In genomic region chr1:24341260-24341659, GRCh38 we compare ENCODE assay signal across 23 cellular contexts. TPM values are rescaled to one million over a fixed set of nuclear protein-coding genes. Genes with fewer than 3 reads are reported as not detected.
A peak's percentile ranks its signal among the peaks of the same experiment; 100 is the strongest.
DNase-seq lines count a peak whose midpoint lies in the region; ATAC-seq and TF ChIP-seq lines count a peak whose summit lies in the region.
"Had no signal": no experiment of that assay in that cellular context is flagged by ENCODE, and none has a peak within 500 bp of the region (broad histone marks: within the 10 kb centered on the region; RNA-seq: fewer than 3 reads in every experiment).

No MANE protein-coding gene starts in this region.

- CTCF ChIA-PET in IMR-90 (lab: Yijun Ruan, JAX), result no interaction called here
- CTCF ChIA-PET in activated CD4-positive, alpha-beta T cell treated with anti-CD3 and anti-CD28 coated beads, Interleukin-2, amount 10 ng/mL, durations not matched to agents 7 days and 5 days (lab: Charles Lee), result interaction anchor here (1.0 to 2.4 kb wide), 5 partner anchors 10 to 74 kb away, joined by 3 to 7 read pairs (median 5); no protein-coding TSS in a partner anchor
- CTCF ChIA-PET in activated CD4-positive, alpha-beta memory T cell treated with anti-CD3 and anti-CD28 coated beads for 36 hours (lab: Charles Lee), result no interaction called here

- H2BK15ac ChIP-seq in IMR-90 (ENCODE audit: low read depth, low read length), result no peak overlapping the region

- H3K27ac ChIP-seq in IMR-90 (ENCODE audit: insufficient read depth, low read length) (no peak overlapping the region), endodermal cell (ENCODE audit: low read depth, low read length) (no peak overlapping the region)
- H3K27ac ChIP-seq: gastrocnemius medialis, parathyroid adenoma, sigmoid colon had no signal

- dilution Hi-C loops in IMR-90 (cut with HindIII; ENCODE audit: low sequenced_read_pairs, unreplicated experiment), result no loop called here

- H4K91ac ChIP-seq in IMR-90 (ENCODE audit: insufficient read depth, low read depth, low read length), result no peak overlapping the region

- no peak overlapping the region for H2BK20ac ChIP-seq in IMR-90 (ENCODE audit: low read depth, low read length)

- H4K20me1 ChIP-seq in IMR-90 (ENCODE audit: insufficient read depth, low read length), result no peaks in the 10 kb centered on the region

- no peak for TF ChIP-seq POLR2A in IMR-90 (IDR thresholded peaks at IDR 0.05; ENCODE audit: low read depth, low read length)

- H2AK5ac ChIP-seq in IMR-90 (ENCODE audit: low read depth, low read length), result no peak overlapping the region

- TF ChIP-seq RAD21 in IMR-90 (IDR thresholded peaks at IDR 0.05; ENCODE audit: low read length), result no peak

- no peak overlapping the region for H4K5ac ChIP-seq in IMR-90 (ENCODE audit: low read depth, low read length)

- H3K4me3 ChIP-seq in IMR-90 (ENCODE audit: insufficient read depth, low read depth, low read length) (no peak overlapping the region), endodermal cell (ENCODE audit: low read length) (no peak overlapping the region)
- H3K4me3 ChIP-seq: gastrocnemius medialis, sigmoid colon had no signal

- peaks cover 2% of the 10 kb centered on the region for H3K27me3 Mint-ChIP-seq in endodermal cell (ENCODE audit: insufficient read depth)
- peaks cover 3% of the 10 kb centered on the region for H3K27me3 Mint-ChIP-seq in activated CD4-positive, alpha-beta T cell treated with anti-CD3 and anti-CD28 coated beads, Interleukin-2, amount 10 ng/mL, durations not matched to agents 7 days and 5 days
- H3K27me3 Mint-ChIP-seq in activated CD4-positive, alpha-beta memory T cell treated with anti-CD3 and anti-CD28 coated beads for 36 hours, result no peaks in the 10 kb centered on the region

- H3K9ac ChIP-seq in IMR-90 (ENCODE audit: low read depth, low read length) (no peak overlapping the region), endodermal cell (ENCODE audit: extremely low read depth, low read length, poor library complexity, severe bottlenecking) (no peak overlapping the region)
- H3K9ac ChIP-seq: parathyroid adenoma had no signal

- peak overlapping the region; percentile 37 for H2AFZ ChIP-seq in IMR-90 (replicated peaks; ENCODE audit: low read length, poor library complexity)
- H2AFZ ChIP-seq: parathyroid adenoma had no signal

- H3K18ac ChIP-seq in IMR-90 (ENCODE audit: low read depth, low read length), result no peak overlapping the region

- H3K56ac ChIP-seq in IMR-90 (ENCODE audit: extremely low read depth, insufficient read depth, low read length), result no peak overlapping the region

- no peaks in the 10 kb centered on the region for H3K9me3 ChIP-seq in IMR-90 (ENCODE audit: control insufficient read depth, insufficient read depth, low read length)
- H3K9me3 ChIP-seq in endodermal cell (ENCODE audit: control insufficient read depth, low read length), result no peaks in the 10 kb centered on the region
- H3K9me3 ChIP-seq: gastrocnemius medialis, sigmoid colon had no signal

- peaks cover 25% of the 10 kb centered on the region for H3K27me3 ChIP-seq in IMR-90 (ENCODE audit: control insufficient read depth, insufficient read depth, low read length)
- H3K27me3 ChIP-seq in endodermal cell (ENCODE audit: control insufficient read depth, insufficient read depth, low read length, poor library complexity, severe bottlenecking), result no peaks in the 10 kb centered on the region
- H3K27me3 ChIP-seq: gastrocnemius medialis, sigmoid colon had no signal

- peak; percentile 29; the same call in 1 of the 2 replicates for ATAC-seq in IMR-90 (ENCODE audit: low read depth)
- ATAC-seq: CD8-positive, alpha-beta T cell; esophagus mucosa; gastrocnemius medialis; left colon; natural killer cell; stimulated activated naive B cell treated with anti-CD40 and anti-IgM and Interleukin-4, amounts not matched to agents 10 μg/mL and 1 μg/mL and 100 μg/mL, for 72 hours had no signal

- WGBS in IMR-90 (ENCODE audit: extremely low coverage in 2 of 2, insufficient read length in 1 of 2), 2 experiments, result no CpG with 5 or more reads among the region's 8 CpGs
- 70 to 79% methylated on average over 6 to 8 of the region's 8 CpGs for WGBS in endodermal cell (ENCODE audit: insufficient coverage in 1 of 2, insufficient read length in 1 of 2), 2 experiments

- POLR2A ChIA-PET in IMR-90 (lab: Charles Lee; ENCODE audit: unreplicated experiment), result no interaction called here
- POLR2A ChIA-PET in activated CD4-positive, alpha-beta T cell treated with anti-CD3 and anti-CD28 coated beads, Interleukin-2, amount 10 ng/mL, durations not matched to agents 7 days and 5 days (lab: Charles Lee), result no interaction called here
- POLR2A ChIA-PET in activated CD4-positive, alpha-beta memory T cell treated with anti-CD3 and anti-CD28 coated beads for 36 hours (lab: Charles Lee), result no interaction called here

- H3K4me3 Mint-ChIP-seq in endodermal cell, result no peak overlapping the region
- no peak overlapping the region for H3K4me3 Mint-ChIP-seq in activated CD4-positive, alpha-beta T cell treated with anti-CD3 and anti-CD28 coated beads, Interleukin-2, amount 10 ng/mL, durations not matched to agents 7 days and 5 days
- no peak overlapping the region for H3K4me3 Mint-ChIP-seq in activated CD4-positive, alpha-beta memory T cell treated with anti-CD3 and anti-CD28 coated beads for 36 hours
- H3K4me3 Mint-ChIP-seq: CD8-positive, alpha-beta T cell; natural killer cell; stimulated activated naive B cell treated with anti-CD40 and anti-IgM and Interleukin-4, amounts not matched to agents 10 μg/mL and 1 μg/mL and 100 μg/mL, for 72 hours had no signal

- no peak overlapping the region for H3K4ac ChIP-seq in IMR-90 (ENCODE audit: low read depth, low read length)

- no peaks in the 10 kb centered on the region for H3K36me3 Mint-ChIP-seq in endodermal cell (ENCODE audit: low read depth)
- no peaks in the 10 kb centered on the region for H3K36me3 Mint-ChIP-seq in activated CD4-positive, alpha-beta T cell treated with anti-CD3 and anti-CD28 coated beads, Interleukin-2, amount 10 ng/mL, durations not matched to agents 7 days and 5 days (ENCODE audit: low read depth)
- no peaks in the 10 kb centered on the region for H3K36me3 Mint-ChIP-seq in activated CD4-positive, alpha-beta memory T cell treated with anti-CD3 and anti-CD28 coated beads for 36 hours
- H3K36me3 Mint-ChIP-seq: CD8-positive, alpha-beta T cell; natural killer cell; stimulated activated naive B cell treated with anti-CD40 and anti-IgM and Interleukin-4, amounts not matched to agents 10 μg/mL and 1 μg/mL and 100 μg/mL, for 72 hours had no signal

- DNase-seq in D341Med (ENCODE audit: low spot score) (peak; percentile 81), IMR-90 (no peak), NCI-H82 (lab: John Stamatoyannopoulos, UW) (peak; percentile 92), endodermal cell (peak; percentile 64), pons (ENCODE audit: low spot score) (no peak), cortex of kidney (lab: John Stamatoyannopoulos, UW) (no peak)
- DNase-seq in activated CD4-positive, alpha-beta T cell treated with anti-CD3 and anti-CD28 coated beads, Interleukin-2, amount 10 ng/mL, durations not matched to agents 7 days and 5 days, result no peak
- no peak for DNase-seq in activated CD4-positive, alpha-beta memory T cell treated with anti-CD3 and anti-CD28 coated beads for 36 hours
- DNase-seq: activated naive CD4-positive, alpha-beta T cell; anterior cingulate cortex; CD8-positive, alpha-beta T cell; central memory CD4-positive, alpha-beta T cell; effector CD4-positive, alpha-beta T cell; gastrocnemius medialis; left colon; natural killer cell; NCI-H1930; sigmoid colon; stimulated activated naive B cell treated with anti-CD40 and anti-IgM and Interleukin-4, amounts not matched to agents 10 μg/mL and 1 μg/mL and 100 μg/mL, for 72 hours; SW 1271 had no signal

- no peaks in the 10 kb centered on the region for H3K79me1 ChIP-seq in IMR-90 (ENCODE audit: low read depth in 1 of 2, low read length in 2 of 2)

- TF ChIP-seq CTCF in IMR-90 (conservative IDR thresholded peaks at IDR 0.05; ENCODE audit: low read depth, low read length), result no peak
- no peak for TF ChIP-seq CTCF in endodermal cell (conservative IDR thresholded peaks at IDR 0.05)

- no peak overlapping the region for H3K27ac Mint-ChIP-seq in endodermal cell
- no peak overlapping the region for H3K27ac Mint-ChIP-seq in activated CD4-positive, alpha-beta T cell treated with anti-CD3 and anti-CD28 coated beads, Interleukin-2, amount 10 ng/mL, durations not matched to agents 7 days and 5 days
- H3K27ac Mint-ChIP-seq in activated CD4-positive, alpha-beta memory T cell treated with anti-CD3 and anti-CD28 coated beads for 36 hours, result no peak overlapping the region
- H3K27ac Mint-ChIP-seq: CD8-positive, alpha-beta T cell; natural killer cell; stimulated activated naive B cell treated with anti-CD40 and anti-IgM and Interleukin-4, amounts not matched to agents 10 μg/mL and 1 μg/mL and 100 μg/mL, for 72 hours had no signal

- no peak overlapping the region for H2BK120ac ChIP-seq in IMR-90 (ENCODE audit: low read depth, low read length)

- no peak overlapping the region for H3K23ac ChIP-seq in IMR-90 (ENCODE audit: low read depth, low read length)

- H2AK9ac ChIP-seq in IMR-90 (replicated peaks; ENCODE audit: low read depth, low read length, poor library complexity), result no peak overlapping the region

- BruUV-seq in IMR-90 (replicated peaks; lab: Mats Ljungman, UMichigan), result no TSS peak

- H3K9me1 ChIP-seq in IMR-90 (ENCODE audit: insufficient read depth, low read length), result no peaks in the 10 kb centered on the region; the same call in 1 of the 2 replicates

- H3K36me3 ChIP-seq in IMR-90 (ENCODE audit: control insufficient read depth, insufficient read depth, low read length), result no peaks in the 10 kb centered on the region
- no peaks in the 10 kb centered on the region for H3K36me3 ChIP-seq in endodermal cell (ENCODE audit: control insufficient read depth, insufficient read depth, low read length)
- H3K36me3 ChIP-seq: gastrocnemius medialis, sigmoid colon had no signal

- intact Hi-C loops in IMR-90 (cut with micrococcal nuclease), result no loop called here
- intact Hi-C loops in activated CD4-positive, alpha-beta memory T cell treated with anti-CD3 and anti-CD28 coated beads for 36 hours (cut with micrococcal nuclease), result no loop called here

- H2BK5ac ChIP-seq in IMR-90 (ENCODE audit: low read depth, low read length, poor library complexity, severe bottlenecking), result no peak overlapping the region

- no peak overlapping the region for H4K8ac ChIP-seq in IMR-90 (ENCODE audit: low read depth in 2 of 2, low read length in 2 of 2)

- H3K4me1 Mint-ChIP-seq in endodermal cell, result peaks cover 34% of the 10 kb centered on the region
- no peaks in the 10 kb centered on the region for H3K4me1 Mint-ChIP-seq in activated CD4-positive, alpha-beta T cell treated with anti-CD3 and anti-CD28 coated beads, Interleukin-2, amount 10 ng/mL, durations not matched to agents 7 days and 5 days
- no peaks in the 10 kb centered on the region for H3K4me1 Mint-ChIP-seq in activated CD4-positive, alpha-beta memory T cell treated with anti-CD3 and anti-CD28 coated beads for 36 hours (ENCODE audit: low read depth)
- H3K4me1 Mint-ChIP-seq: natural killer cell had no signal

- H3K4me2 ChIP-seq in IMR-90 (ENCODE audit: low read depth, low read length), result no peak overlapping the region

- H3K9me3 Mint-ChIP-seq in endodermal cell, result no peaks in the 10 kb centered on the region
- H3K9me3 Mint-ChIP-seq in activated CD4-positive, alpha-beta T cell treated with anti-CD3 and anti-CD28 coated beads, Interleukin-2, amount 10 ng/mL, durations not matched to agents 7 days and 5 days, result no peaks in the 10 kb centered on the region
- no peaks in the 10 kb centered on the region for H3K9me3 Mint-ChIP-seq in activated CD4-positive, alpha-beta memory T cell treated with anti-CD3 and anti-CD28 coated beads for 36 hours
- H3K9me3 Mint-ChIP-seq: CD8-positive, alpha-beta T cell; natural killer cell; stimulated activated naive B cell treated with anti-CD40 and anti-IgM and Interleukin-4, amounts not matched to agents 10 μg/mL and 1 μg/mL and 100 μg/mL, for 72 hours had no signal

- in situ Hi-C loops in IMR-90 (cut with MboI; ENCODE audit: low sequenced_read_pairs), result no loop called here

- H3K4me1 ChIP-seq in IMR-90 (ENCODE audit: control insufficient read depth, insufficient read depth, low read length) (no peaks in the 10 kb centered on the region), endodermal cell (ENCODE audit: control insufficient read depth, insufficient read depth, low read length) (peaks cover 4% of the 10 kb centered on the region)
- H3K4me1 ChIP-seq: gastrocnemius medialis, parathyroid adenoma, sigmoid colon had no signal

- no peak overlapping the region for H3K14ac ChIP-seq in IMR-90 (replicated peaks; ENCODE audit: low read depth, low read length)

RNA-seq across cellular contexts. Expression of gene GRHL3, which starts 22.1 kb away (rescaled TPM):
- total RNA-seq in IMR-90 (2012; rRNA removed) (not detected in 2 replicates), endodermal cell (1 to 10 TPM; 1.8 to 2.5 TPM)
- polyA plus RNA-seq in IMR-90 (2012; rRNA removed), result not detected in 2 replicates
- polyA plus RNA-seq in IMR-90 (2012; cell fraction: cytosol; rRNA removed), result 0.01 TPM in 1 of 2 replicates, not detected in the other
- polyA plus RNA-seq in IMR-90 (2012; cell fraction: nucleus; rRNA removed; ENCODE audit: low replicate concordance), result not detected in 2 replicates
- polyA plus RNA-seq in endodermal cell (2013, experiment 1 of 2), result 2.6 TPM
- polyA plus RNA-seq in endodermal cell (2013, experiment 2 of 2), result 2.6 TPM
- total RNA-seq in activated CD4-positive, alpha-beta T cell treated with anti-CD3 and anti-CD28 coated beads, Interleukin-2, amount 10 ng/mL, durations not matched to agents 7 days and 5 days, result not detected
- not detected for total RNA-seq in activated CD4-positive, alpha-beta memory T cell treated with anti-CD3 and anti-CD28 coated beads for 36 hours
- total RNA-seq: CD8-positive, alpha-beta T cell; gastrocnemius medialis; M059J; natural killer cell; sigmoid colon had no signal

Comparison
In these comparisons a context has a peak if more than half of its experiments do, and no peak if none do; other contexts are left out.
1. DNase-seq: peak in D341Med (single experiment), NCI-H82 (single experiment) and endodermal cell (single experiment); none in IMR-90 (single experiment), pons (single experiment), activated CD4-positive, alpha-beta T cell treated with anti-CD3 and anti-CD28 coated beads, Interleukin-2, amount 10 ng/mL, durations not matched to agents 7 days and 5 days (single experiment), activated CD4-positive, alpha-beta memory T cell treated with anti-CD3 and anti-CD28 coated beads for 36 hours (single experiment) and cortex of kidney (single experiment).